ENCODE assay signal across 16 cellular contexts in genomic region chr3:160112481-160112880, GRCh38.
DNase-seq lines count a peak whose midpoint lies in the region.
"Had no signal": no experiment of that assay in that cellular context is flagged by ENCODE, and none has a peak within 500 bp of the region (broad histone marks: within the 10 kb centered on the region; RNA-seq: fewer than 3 reads in every experiment).

No MANE protein-coding gene starts in this region.

- H3K27ac ChIP-seq in SK-N-MC: peak overlapping the region; percentile 37; the same call in 1 of the 2 replicates
- H3K27ac ChIP-seq: BLaER1 treated with 17β-estradiol and CSF1 and Interleukin-3, amounts not matched to agents 10 nM and 100 nM had no signal

- H3K9ac ChIP-seq in SK-N-MC (ENCODE audit: insufficient read length): no peak overlapping the region
- H3K9ac ChIP-seq: BLaER1 treated with 17β-estradiol and CSF1 and Interleukin-3, amounts not matched to agents 10 nM and 100 nM had no signal

- H3K36me3 ChIP-seq in SK-N-MC (ENCODE audit: insufficient read depth, low read length): no peaks in the 10 kb centered on the region
- H3K36me3 ChIP-seq: BLaER1 treated with 17β-estradiol and CSF1 and Interleukin-3, amounts not matched to agents 10 nM and 100 nM had no signal

- DNase-seq in M059J (ENCODE audit: low read depth): peak; percentile 44
- DNase-seq in SK-N-MC (ENCODE audit: low read depth, low spot score): peak; percentile 88
- peak; percentile 55 for DNase-seq in fibroblast of peridontal ligament (ENCODE audit: extremely low read depth)
- DNase-seq in stromal cell of bone marrow (ENCODE audit: low read depth): peak; percentile 13
- DNase-seq in activated CD4-positive, alpha-beta T cell treated with anti-CD3 and anti-CD28 coated beads, Interleukin-2, amount 50 U/mL, for 48 hours: no peak
- DNase-seq in COR-L47 (lab: John Stamatoyannopoulos, UW): no peak
- DNase-seq in effector CD4-positive, alpha-beta T cell: no peak
- DNase-seq: CD8-positive, alpha-beta T cell; DMS153; DMS79; GDM1; GOT3; H7; HFFc6; IMR-90 had no signal

- peaks cover 4% of the 10 kb centered on the region; the same call in 1 of the 2 replicates for H3K9me3 ChIP-seq in SK-N-MC (ENCODE audit: low read depth, low read length)
- H3K9me3 ChIP-seq: BLaER1 treated with 17β-estradiol and CSF1 and Interleukin-3, amounts not matched to agents 10 nM and 100 nM had no signal

- H3K4me3 ChIP-seq in SK-N-MC: peak overlapping the region; percentile 31
- H3K4me3 ChIP-seq: BLaER1 treated with 17β-estradiol and CSF1 and Interleukin-3, amounts not matched to agents 10 nM and 100 nM had no signal

Comparison
In these comparisons a context has a peak if more than half of its experiments do, and no peak if none do; other contexts are left out.
1. DNase-seq: peak in M059J (single experiment), SK-N-MC (single experiment), fibroblast of peridontal ligament (single experiment) and stromal cell of bone marrow (single experiment); none in activated CD4-positive, alpha-beta T cell treated with anti-CD3 and anti-CD28 coated beads, Interleukin-2, amount 50 U/mL, for 48 hours (0 of 2), COR-L47 (single experiment) and effector CD4-positive, alpha-beta T cell (single experiment).